14 cellular contexts compared by ENCODE assay signal in genomic region chr3:54837964-54838363, GRCh38.
A peak's percentile ranks its signal among the peaks of the same experiment; 100 is the strongest.
DNase-seq lines count a peak whose midpoint lies in the region; ATAC-seq and TF ChIP-seq lines count a peak whose summit lies in the region.
"Had no signal": no experiment of that assay in that cellular context is flagged by ENCODE, and none has a peak within 500 bp of the region (broad histone marks: within the 10 kb centered on the region; RNA-seq: fewer than 3 reads in every experiment).

No MANE protein-coding gene starts in this region.

- DNase-seq in ELR (ENCODE audit: low read depth) (peak; percentile 48), NAMALWA (ENCODE audit: low spot score) (peak; percentile 7), WERI-Rb-1 (no peak), left lobe of liver (ENCODE audit: low spot score) (no peak), upper lobe of left lung (no peak), UCSD-AML1 (lab: John Stamatoyannopoulos, UW; ENCODE audit: unreplicated experiment) (no peak)
- DNase-seq: activated CD4-positive, alpha-beta T cell treated with anti-CD3 and anti-CD28 coated beads, Interleukin-2, amount 10 ng/mL, durations not matched to agents 7 days and 5 days; activated naive CD4-positive, alpha-beta T cell; effector CD4-positive, alpha-beta T cell; GOT3; MG63; stimulated activated naive CD4-positive, alpha-beta T cell treated with Interleukin-2 at 50 U/mL for 16 hours had no signal

- no peaks in the 10 kb centered on the region for H3K36me3 ChIP-seq in WERI-Rb-1
- no peaks in the 10 kb centered on the region for H3K36me3 ChIP-seq in upper lobe of left lung
- H3K36me3 ChIP-seq: MG63 had no signal

- WGBS in upper lobe of left lung, 2 donors, result 44 to 55% methylated on average over 2 of the region's 2 CpGs

- peak; percentile 35 for ATAC-seq in left lobe of liver
- no peak for ATAC-seq in GM18498 (IDR thresholded peaks at IDR 0.05; ENCODE audit: unreplicated experiment)
- ATAC-seq in upper lobe of left lung (ENCODE audit: low FRiP score in 2 of 2), result no peak

- no peaks in the 10 kb centered on the region for H3K27me3 ChIP-seq in WERI-Rb-1 (ENCODE audit: insufficient read depth, low read depth, severe bottlenecking)
- no peaks in the 10 kb centered on the region for H3K27me3 ChIP-seq in upper lobe of left lung
- H3K27me3 ChIP-seq: MG63 had no signal

- TF ChIP-seq CTCF in WERI-Rb-1 (IDR thresholded peaks at IDR 0.05; ENCODE audit: low read depth, low read length) (peak; percentile 25; the same call in 1 of the 2 replicates), upper lobe of left lung (IDR thresholded peaks at IDR 0.05) (no peak)

- TF ChIP-seq EP300 in upper lobe of left lung (IDR thresholded peaks at IDR 0.05), result no peak

- no peaks in the 10 kb centered on the region for H3K9me3 ChIP-seq in WERI-Rb-1 (ENCODE audit: severe bottlenecking)
- no peaks in the 10 kb centered on the region for H3K9me3 ChIP-seq in upper lobe of left lung
- H3K9me3 ChIP-seq: MG63 had no signal

- no peaks in the 10 kb centered on the region for H3K4me1 ChIP-seq in upper lobe of left lung

- H3K27ac ChIP-seq in WERI-Rb-1 (no peak overlapping the region), upper lobe of left lung (no peak overlapping the region)
- H3K27ac ChIP-seq: RWPE1 had no signal

- H3K4me3 ChIP-seq in WERI-Rb-1 (ENCODE audit: low read depth, low read length) (no peak overlapping the region), upper lobe of left lung (no peak overlapping the region)
- H3K4me3 ChIP-seq: MG63 had no signal

- TF ChIP-seq POLR2A in upper lobe of left lung (IDR thresholded peaks at IDR 0.05), result no peak

Comparison
In these comparisons a context has a peak if more than half of its experiments do, and no peak if none do; other contexts are left out.
1. DNase-seq: peak in ELR (single experiment) and NAMALWA (single experiment); none in WERI-Rb-1 (single experiment), left lobe of liver (single experiment), upper lobe of left lung (0 of 2) and UCSD-AML1 (single experiment).